8 cellular contexts compared by ENCODE assay signal in genomic region chr3:156605686-156606605, GRCh38. TPM values are rescaled to one million over a fixed set of nuclear protein-coding genes. Genes with fewer than 3 reads are reported as not detected.
DNase-seq lines count a peak whose midpoint lies in the region; ATAC-seq and TF ChIP-seq lines count a peak whose summit lies in the region.

No MANE protein-coding gene starts in this region.

- H3K27me3 ChIP-seq in left ventricle myocardium inferior (ENCODE audit: low read depth) (no peaks in the 10 kb centered on the region), trophoblast cell (ENCODE audit: insufficient read depth, low read length) (no peaks in the 10 kb centered on the region)

- H3K27me3 Mint-ChIP-seq in activated naive CD8-positive, alpha-beta T cell treated with anti-CD3 and anti-CD28 coated beads, Interleukin-2, amount 50 U/mL, for 24 hours = peaks cover 29% of the 10 kb centered on the region

- peak overlapping the region; percentile 92 for H2AFZ ChIP-seq in trophoblast cell (ENCODE audit: insufficient read depth, low read length, poor library complexity)

- H3K9me3 Mint-ChIP-seq in activated naive CD8-positive, alpha-beta T cell treated with anti-CD3 and anti-CD28 coated beads, Interleukin-2, amount 50 U/mL, for 24 hours = no peaks in the 10 kb centered on the region

- H3K9me3 ChIP-seq in left ventricle myocardium inferior (replicated peaks) (no peaks in the 10 kb centered on the region), trophoblast cell (ENCODE audit: insufficient read depth, low read depth, low read length) (no peaks in the 10 kb centered on the region)

- no peak overlapping the region for H2AK5ac ChIP-seq in trophoblast cell (ENCODE audit: low read length)

- peak; percentile 22 for ATAC-seq in activated naive CD8-positive, alpha-beta T cell treated with anti-CD3 and anti-CD28 coated beads, Interleukin-2, amount 50 U/mL, for 24 hours
- no peak for ATAC-seq in GM18505 (IDR thresholded peaks at IDR 0.05; ENCODE audit: unreplicated experiment)

- H3K4me1 ChIP-seq in left ventricle myocardium inferior (peaks cover 29% of the 10 kb centered on the region), trophoblast cell (ENCODE audit: control insufficient read depth in 1 of 2, insufficient read depth in 2 of 2, low read length in 2 of 2) (peaks cover 6 to 8% of the 10 kb centered on the region in 2 experiments)

- no peak overlapping the region for H2BK120ac ChIP-seq in trophoblast cell (ENCODE audit: insufficient read depth, low read length, poor library complexity)

- no peak overlapping the region for H3K18ac ChIP-seq in trophoblast cell (ENCODE audit: low read length)

- H3K4ac ChIP-seq in trophoblast cell (ENCODE audit: low read depth, low read length) = no peak overlapping the region

- no peaks in the 10 kb centered on the region for H3K79me2 ChIP-seq in trophoblast cell (ENCODE audit: control insufficient read depth, insufficient read depth, low read length, poor library complexity)

- H3K36me3 ChIP-seq in left ventricle myocardium inferior (no peaks in the 10 kb centered on the region), trophoblast cell (ENCODE audit: control insufficient read depth in 1 of 2, insufficient read depth in 2 of 2, low read length in 2 of 2) (no peaks in the 10 kb centered on the region)

- H4K91ac ChIP-seq in trophoblast cell (ENCODE audit: low read depth, low read length) = peak overlapping the region; percentile 42

- no peak overlapping the region for H3K27ac Mint-ChIP-seq in activated naive CD8-positive, alpha-beta T cell treated with anti-CD3 and anti-CD28 coated beads, Interleukin-2, amount 50 U/mL, for 24 hours

- peak; percentile 65 for DNase-seq in DMS53 (lab: John Stamatoyannopoulos, UW)
- no peak for DNase-seq in DMS53 treated with DMSO at 0.1 percent for 48 hours (lab: John Stamatoyannopoulos, UW; ENCODE audit: unreplicated experiment)
- DNase-seq in HS-27A (ENCODE audit: low read depth) = peak; percentile 88
- no peak for DNase-seq in activated naive CD8-positive, alpha-beta T cell treated with anti-CD3 and anti-CD28 coated beads, Interleukin-2, amount 50 U/mL, for 24 hours
- peak; percentile 44 for DNase-seq in left ventricle myocardium inferior
- DNase-seq in trophoblast cell = peak in 1 of 2 donors; percentile 38
- DNase-seq in GM19240 (ENCODE audit: insufficient read length, low spot score) = no peak

- no peak for TF ChIP-seq POLR2A in GM18505 (IDR thresholded peaks at IDR 0.05; ENCODE audit: borderline replicate concordance, extremely low read depth, insufficient read depth, insufficient read length)

- no peak for TF ChIP-seq CTCF in left ventricle myocardium inferior (IDR thresholded peaks at IDR 0.05; ENCODE audit: borderline replicate concordance)

- intact Hi-C loops in left ventricle myocardium inferior (cut with micrococcal nuclease) = no loop called here

- H3K36me3 Mint-ChIP-seq in activated naive CD8-positive, alpha-beta T cell treated with anti-CD3 and anti-CD28 coated beads, Interleukin-2, amount 50 U/mL, for 24 hours (ENCODE audit: low read depth) = no peaks in the 10 kb centered on the region

- H3K4me3 ChIP-seq in left ventricle myocardium inferior = peak overlapping the region; percentile 65
- H3K4me3 ChIP-seq in trophoblast cell (ENCODE audit: low read depth, low read length) = peak overlapping the region; percentile 53

- peak overlapping the region; percentile 71 for H3K9ac ChIP-seq in trophoblast cell (ENCODE audit: low read length)

- H3K4me1 Mint-ChIP-seq in activated naive CD8-positive, alpha-beta T cell treated with anti-CD3 and anti-CD28 coated beads, Interleukin-2, amount 50 U/mL, for 24 hours = peaks cover 20% of the 10 kb centered on the region

- H4K8ac ChIP-seq in trophoblast cell (ENCODE audit: low read depth, low read length) = peak overlapping the region; percentile 91

- H2BK12ac ChIP-seq in trophoblast cell (ENCODE audit: low read length) = no peak overlapping the region

- no peak overlapping the region for H2BK5ac ChIP-seq in trophoblast cell (ENCODE audit: low read depth, low read length, poor library complexity)

- H3K79me1 ChIP-seq in trophoblast cell (ENCODE audit: low read length) = no peaks in the 10 kb centered on the region

- peak overlapping the region; percentile 3 for H4K12ac ChIP-seq in trophoblast cell (ENCODE audit: low read depth, low read length)

- H3K23ac ChIP-seq in trophoblast cell (ENCODE audit: low read length) = no peak overlapping the region

- H3K27ac ChIP-seq in left ventricle myocardium inferior (replicated peaks) (peak overlapping the region; percentile 83), trophoblast cell (ENCODE audit: low read depth, low read length) (no peak overlapping the region)

- H3K4me2 ChIP-seq in trophoblast cell (ENCODE audit: low read length) = peak overlapping the region; percentile 83

- peak overlapping the region; percentile 78 for H3K4me3 Mint-ChIP-seq in activated naive CD8-positive, alpha-beta T cell treated with anti-CD3 and anti-CD28 coated beads, Interleukin-2, amount 50 U/mL, for 24 hours

- WGBS in trophoblast cell (ENCODE audit: extremely low coverage, insufficient coverage, insufficient read length) = no CpG with 5 or more reads among the region's 37 CpGs

- H3K14ac ChIP-seq in trophoblast cell (ENCODE audit: low read length) = no peak overlapping the region

RNA-seq across cellular contexts. Expression of gene SSR3, which starts 51.0 kb away (rescaled TPM):
- total RNA-seq in left ventricle myocardium inferior = 208 TPM
- 329 and 336 TPM in 2 replicates for polyA plus RNA-seq in trophoblast cell (2013)

Comparison
In these comparisons a context has a peak if more than half of its experiments do, and no peak if none do; other contexts are left out.
1. DNase-seq: peak in DMS53 (single experiment), HS-27A (single experiment) and left ventricle myocardium inferior (single experiment); none in DMS53 treated with DMSO at 0.1 percent for 48 hours (single experiment), activated naive CD8-positive, alpha-beta T cell treated with anti-CD3 and anti-CD28 coated beads, Interleukin-2, amount 50 U/mL, for 24 hours (single experiment) and GM19240 (single experiment).